ENCODE assay signal across 1 cellular context in genomic region chr11:124754710-124755109, GRCh38.
TF ChIP-seq lines count a peak whose summit lies in the region.

No MANE protein-coding gene starts in this region.

TF ChIP-seq in IMR-90, 13 proteins besides CTCF, POLR2A, EP300 and RAD21:
- TF ChIP-seq CEBPB (IDR thresholded peaks at IDR 0.05; ENCODE audit: low read depth, low read length) (no peak), FOS (IDR thresholded peaks at IDR 0.05; ENCODE audit: low read depth, low read length) (no peak), CHD1 (IDR thresholded peaks at IDR 0.05; ENCODE audit: low read depth, low read length) (no peak), MAFK (IDR thresholded peaks at IDR 0.05; ENCODE audit: low read depth, low read length) (no peak), RFX5 (IDR thresholded peaks at IDR 0.05; ENCODE audit: low read depth, low read length) (no peak), RCOR1 (IDR thresholded peaks at IDR 0.05; ENCODE audit: insufficient replicate concordance, low read length) (no peak), SMC3 (IDR thresholded peaks at IDR 0.05; ENCODE audit: low read depth, low read length) (no peak), USF2 (IDR thresholded peaks at IDR 0.05; ENCODE audit: low read depth, low read length) (no peak), ELK1 (IDR thresholded peaks at IDR 0.05; ENCODE audit: borderline replicate concordance, low read depth, low read length) (no peak), NFE2L2 (IDR thresholded peaks at IDR 0.05; ENCODE audit: low read depth, low read length) (no peak), MAZ (IDR thresholded peaks at IDR 0.05; ENCODE audit: borderline replicate concordance, low read depth, low read length) (no peak)
TF ChIP-seq in IMR-90: peak in this region for 0.
